In genomic region chr9:107816187-107817021, GRCh38 we compare ENCODE assay signal across 19 cellular contexts.
A peak's percentile ranks its signal among the peaks of the same experiment; 100 is the strongest.
DNase-seq lines count a peak whose midpoint lies in the region; ATAC-seq, FAIRE-seq and TF ChIP-seq lines count a peak whose summit lies in the region.
"Had no signal": no experiment of that assay in that cellular context is flagged by ENCODE, and none has a peak within 500 bp of the region (broad histone marks: within the 10 kb centered on the region; RNA-seq: fewer than 3 reads in every experiment).

No MANE protein-coding gene starts in this region.

- DNase-seq in Right ventricle myocardium superior = no peak
- DNase-seq in left ventricle myocardium inferior = no peak
- DNase-seq in bronchial epithelial cell (ENCODE audit: low read depth) = no peak
- no peak for DNase-seq in transverse colon
- no peak for DNase-seq in KG1 (lab: John Stamatoyannopoulos, UW)
- DNase-seq in stimulated activated naive CD4-positive, alpha-beta T cell (lab: John Stamatoyannopoulos, UW) = no peak
- no peak for DNase-seq in NCI-H774 (lab: John Stamatoyannopoulos, UW)
- DNase-seq: mammary epithelial cell, natural killer cell, NCI-H446, SIG-M5, T-helper 17 cell, testis had no signal

- H3K4me1 ChIP-seq in left ventricle myocardium inferior (peaks cover 21% of the 10 kb centered on the region), transverse colon (peaks cover 0 to 28% (median 17%) of the 10 kb centered on the region in 4 donors)
- H3K4me1 ChIP-seq: BLaER1 had no signal

- H3K27ac ChIP-seq in left ventricle myocardium inferior (replicated peaks) (no peak overlapping the region), transverse colon (peak overlapping the region; percentile 26 to 57 (median 35))
- H3K27ac ChIP-seq: 22Rv1, BLaER1, esophagus muscularis mucosa, testis had no signal

- no peaks in the 10 kb centered on the region for H3K9me3 ChIP-seq in left ventricle myocardium inferior (replicated peaks)
- no peaks in the 10 kb centered on the region for H3K9me3 ChIP-seq in transverse colon
- H3K9me3 ChIP-seq: esophagus muscularis mucosa, testis had no signal

- TF ChIP-seq EP300 in transverse colon (IDR thresholded peaks at IDR 0.05; ENCODE audit: low read depth) = no peak

- TF ChIP-seq CTCF in left ventricle myocardium inferior (IDR thresholded peaks at IDR 0.05; ENCODE audit: borderline replicate concordance) = no peak
- no peak for TF ChIP-seq CTCF in bronchial epithelial cell (IDR thresholded peaks at IDR 0.05; ENCODE audit: insufficient read depth, low read length, severe bottlenecking)
- TF ChIP-seq CTCF in transverse colon (IDR thresholded peaks at IDR 0.05) = no peak

- no peak for TF ChIP-seq POLR2A in transverse colon (IDR thresholded peaks at IDR 0.05)

- H3K36me3 ChIP-seq in left ventricle myocardium inferior = no peaks in the 10 kb centered on the region
- H3K36me3 ChIP-seq in bronchial epithelial cell (ENCODE audit: control insufficient read depth, insufficient read depth, low read length) = no peaks in the 10 kb centered on the region
- H3K36me3 ChIP-seq in transverse colon = no peaks in the 10 kb centered on the region
- H3K36me3 ChIP-seq: BLaER1, esophagus muscularis mucosa had no signal

- intact Hi-C loops in Right ventricle myocardium superior (cut with DNase I) (no loop called here), left ventricle myocardium inferior (cut with micrococcal nuclease) (no loop called here), transverse colon (cut with DNase I; ENCODE audit: low total_unique reads) (no loop called here)

- ATAC-seq in Right ventricle myocardium superior (ENCODE audit: poor library complexity) (peak; percentile 72), HG02870 (IDR thresholded peaks at IDR 0.05; ENCODE audit: unreplicated experiment) (peak; percentile 67)
- ATAC-seq: natural killer cell, T-helper 17 cell had no signal

- 33 to 50% methylated on average over 4 of the region's 4 CpGs for WGBS in transverse colon (ENCODE audit: low coverage in 1 of 2), 2 donors

- in situ Hi-C loops in transverse colon (cut with MboI; ENCODE audit: low pct_ligation_motif_present in 1 of 4, low pct_unique_long_range_greater_than_20kb in 1 of 4, low sequenced_read_pairs in 3 of 4) = loop anchor here in 1 of 4 donors (25.0 kb wide), 1 partner anchor 746 kb away; no protein-coding TSS in a partner anchor

- no peak overlapping the region for H3K4me3 ChIP-seq in left ventricle myocardium inferior
- no peak overlapping the region for H3K4me3 ChIP-seq in bronchial epithelial cell (ENCODE audit: low read depth, low read length)
- H3K4me3 ChIP-seq in transverse colon = no peak overlapping the region
- H3K4me3 ChIP-seq: BLaER1, esophagus muscularis mucosa, smooth muscle cell, testis had no signal

- FAIRE-seq in bronchial epithelial cell (lab: Jason Lieb, UNC) = peak; percentile 47
- FAIRE-seq: GM18507 had no signal

- no peaks in the 10 kb centered on the region for H3K27me3 ChIP-seq in left ventricle myocardium inferior (ENCODE audit: low read depth)
- H3K27me3 ChIP-seq in bronchial epithelial cell (ENCODE audit: control insufficient read depth, insufficient read depth, low read length) = no peaks in the 10 kb centered on the region
- H3K27me3 ChIP-seq in transverse colon = no peaks in the 10 kb centered on the region
- H3K27me3 ChIP-seq: BLaER1, esophagus muscularis mucosa, testis had no signal
